8 cellular contexts compared by ENCODE assay signal in genomic region chr1:146282807-146283526, GRCh38. TPM values are rescaled to one million over a fixed set of nuclear protein-coding genes. Genes with fewer than 3 reads are reported as not detected.
DNase-seq lines count a peak whose midpoint lies in the region; ATAC-seq lines count a peak whose summit lies in the region.
"Not testable (repeated sequence)": the region's sequence is repeated elsewhere in the genome, so short reads cannot be mapped to it uniquely, and the experiment has no call there.

No MANE protein-coding gene starts in this region.

- H3K36me3 Mint-ChIP-seq in activated naive CD4-positive, alpha-beta T cell treated with anti-CD3 and anti-CD28 coated beads, Interleukin-2, amount 50 U/mL, for 72 hours; stimulated activated effector memory CD8-positive, alpha-beta T cell treated with anti-CD3 and anti-CD28 coated beads, Interleukin-12 subunit alpha, Interleukin-12 subunit beta, amount 100 ng/mL, for 72 hours: not testable (repeated sequence)

- H3K27ac Mint-ChIP-seq in activated naive CD4-positive, alpha-beta T cell treated with anti-CD3 and anti-CD28 coated beads, Interleukin-2, amount 50 U/mL, for 72 hours; stimulated activated effector memory CD8-positive, alpha-beta T cell treated with anti-CD3 and anti-CD28 coated beads, Interleukin-12 subunit alpha, Interleukin-12 subunit beta, amount 100 ng/mL, for 72 hours: not testable (repeated sequence)

- H3K9me3 Mint-ChIP-seq in activated naive CD4-positive, alpha-beta T cell treated with anti-CD3 and anti-CD28 coated beads, Interleukin-2, amount 50 U/mL, for 72 hours; stimulated activated effector memory CD8-positive, alpha-beta T cell treated with anti-CD3 and anti-CD28 coated beads, Interleukin-12 subunit alpha, Interleukin-12 subunit beta, amount 100 ng/mL, for 72 hours: not testable (repeated sequence)

- not testable (repeated sequence) for H3K4me3 Mint-ChIP-seq in stimulated activated effector memory CD8-positive, alpha-beta T cell treated with anti-CD3 and anti-CD28 coated beads, Interleukin-12 subunit alpha, Interleukin-12 subunit beta, amount 100 ng/mL, for 72 hours

- not testable (repeated sequence) for DNase-seq in activated naive CD4-positive, alpha-beta T cell treated with anti-CD3 and anti-CD28 coated beads, Interleukin-2, amount 50 U/mL, for 72 hours (ENCODE audit: low spot score in 2 of 2); stimulated activated effector memory CD8-positive, alpha-beta T cell treated with anti-CD3 and anti-CD28 coated beads, Interleukin-12 subunit alpha, Interleukin-12 subunit beta, amount 100 ng/mL, for 72 hours (ENCODE audit: low spot score in 2 of 2)

- H3K4me1 Mint-ChIP-seq in stimulated activated effector memory CD8-positive, alpha-beta T cell treated with anti-CD3 and anti-CD28 coated beads, Interleukin-12 subunit alpha, Interleukin-12 subunit beta, amount 100 ng/mL, for 72 hours: not testable (repeated sequence)

- ATAC-seq in GM18502 (IDR thresholded peaks at IDR 0.05; ENCODE audit: poor library complexity, unreplicated experiment): peak; percentile 80
- ATAC-seq in GM19324 (IDR thresholded peaks at IDR 0.05; ENCODE audit: low FRiP score, unreplicated experiment): peak; percentile 61
- ATAC-seq in GM21447 (IDR thresholded peaks at IDR 0.05; ENCODE audit: unreplicated experiment): peak; percentile 62
- peak; percentile 76 for ATAC-seq in HG02678 (IDR thresholded peaks at IDR 0.05; ENCODE audit: unreplicated experiment)
- peak; percentile 77 for ATAC-seq in HG03095 (IDR thresholded peaks at IDR 0.05; ENCODE audit: unreplicated experiment)
- peak; percentile 72 for ATAC-seq in HG03520 (IDR thresholded peaks at IDR 0.05; ENCODE audit: unreplicated experiment)
- ATAC-seq in activated naive CD4-positive, alpha-beta T cell treated with anti-CD3 and anti-CD28 coated beads, Interleukin-2, amount 50 U/mL, for 72 hours: peak; percentile 89
- ATAC-seq in stimulated activated effector memory CD8-positive, alpha-beta T cell treated with anti-CD3 and anti-CD28 coated beads, Interleukin-12 subunit alpha, Interleukin-12 subunit beta, amount 100 ng/mL, for 72 hours: peak; percentile 93

RNA-seq across cellular contexts. Expression of gene NOTCH2NLA, which starts 54.1 kb away (rescaled TPM):
- total RNA-seq in activated naive CD4-positive, alpha-beta T cell treated with anti-CD3 and anti-CD28 coated beads, Interleukin-2, amount 50 U/mL, for 72 hours: 10 to 100 TPM; 33.9 to 37.6 TPM
